ENCODE assay signal across 20 cellular contexts in genomic region chr20:62494980-62495797, GRCh38. TPM values are rescaled to one million over a fixed set of nuclear protein-coding genes. Genes with fewer than 3 reads are reported as not detected.
A peak's percentile ranks its signal among the peaks of the same experiment; 100 is the strongest.
DNase-seq lines count a peak whose midpoint lies in the region; ATAC-seq, FAIRE-seq and TF ChIP-seq lines count a peak whose summit lies in the region.
"Had no signal": no experiment of that assay in that cellular context is flagged by ENCODE, and none has a peak within 500 bp of the region (broad histone marks: within the 10 kb centered on the region; RNA-seq: fewer than 3 reads in every experiment).

No MANE protein-coding gene starts in this region.

- TF ChIP-seq CTCF in C4-2B (conservative IDR thresholded peaks at IDR 0.05) (no peak), psoas muscle (IDR thresholded peaks at IDR 0.05) (no peak)

- intact Hi-C loops in Right ventricle myocardium superior (cut with DNase I) (no loop called here), psoas muscle (cut with DNase I) (loop anchor here in 1 of 2 donors (5.0 to 10.0 kb wide), 2 partner anchors 88 to 190 kb away; partner anchors contain the start of genes ADRM1 and CABLES2), left colon (cut with DNase I, micrococcal nuclease) (no loop called here)

- H3K36me3 ChIP-seq in psoas muscle (ENCODE audit: insufficient read depth in 1 of 2, low read depth in 1 of 2) = no peaks in the 10 kb centered on the region
- H3K36me3 ChIP-seq: ovary had no signal

- H3K4me1 ChIP-seq in psoas muscle = peaks cover 40% of the 10 kb centered on the region

- peaks cover 0 to 3% (median 0%) of the 10 kb centered on the region in 3 donors for H3K27me3 ChIP-seq in psoas muscle (ENCODE audit: insufficient read depth in 3 of 3, low read length in 2 of 3)
- H3K27me3 ChIP-seq: ovary had no signal

- WGBS in psoas muscle, 3 donors = 28 to 42% (median 34%) methylated on average over 26 of the region's 26 CpGs

- TF ChIP-seq POLR2A in H54 (IDR thresholded peaks at IDR 0.05; ENCODE audit: low read depth, low read length) = no peak

- H3K9me3 ChIP-seq in psoas muscle = no peaks in the 10 kb centered on the region
- H3K9me3 ChIP-seq: ovary had no signal

- no peak for FAIRE-seq in H54 (lab: Jason Lieb, UNC)

- H3K27ac ChIP-seq in C4-2B (peak overlapping the region; percentile 90), psoas muscle (peak overlapping the region; percentile 88)
- H3K27ac ChIP-seq: KMS-11, ovary, skin epidermis had no signal

- peak; percentile 58 for ATAC-seq in Right ventricle myocardium superior (ENCODE audit: poor library complexity)
- ATAC-seq in psoas muscle = peak; percentile 44 to 73 (median 66)
- no peak for ATAC-seq in left colon
- ATAC-seq: activated T-cell treated with anti-CD3 and anti-CD28 coated beads, Interleukin-2, amount 50 U/mL, for 4 hours had no signal

- H3K4me3 ChIP-seq in psoas muscle = peak overlapping the region; percentile 25
- H3K4me3 ChIP-seq: ovary, skin epidermis had no signal

- DNase-seq in MV-4-11 (lab: John Stamatoyannopoulos, UW) = peak; percentile 20
- DNase-seq in Right ventricle myocardium superior = no peak
- peak in 1 of 2 donors; percentile 77 for DNase-seq in psoas muscle
- DNase-seq in activated CD4-positive, CD25-positive, alpha-beta regulatory T cell treated with anti-CD3 and anti-CD28 coated beads, Interleukin-2, amount 50 U/mL, for 72 hours = no peak
- DNase-seq in left colon = no peak
- no peak for DNase-seq in H54 (ENCODE audit: insufficient read length, low spot score)
- DNase-seq: activated T-cell treated with anti-CD3 and anti-CD28 coated beads, Interleukin-2, amount 50 U/mL, for 4 hours; DND-41; mammary epithelial cell; NCI-H1105; NCI-H510A treated with DMSO at 0.1 percent for 48 hours; ovary; SHP77; stimulated activated CD4-positive, alpha-beta T cell treated with anti-CD3 and anti-CD28 coated beads, Interleukin-2, amount 100 ng/mL, for 48 hours; substantia nigra had no signal

RNA-seq across cellular contexts. Expression of gene GATA5, which starts 19.4 kb away (rescaled TPM):
- total RNA-seq in Right ventricle myocardium superior (1.7 TPM), psoas muscle (under 1 TPM in 2 of 4 donors, not detected in 2; 0.13 to 0.14 TPM), left colon (not detected)
- under 1 TPM in 2 of 3 donors, not detected in 1; 0.01 to 0.03 TPM for polyA plus RNA-seq in psoas muscle
- total RNA-seq: activated T-cell treated with anti-CD3 and anti-CD28 coated beads, Interleukin-2, amount 50 U/mL, for 4 hours; mammary epithelial cell; myocyte; T-helper 1 cell treated with Interleukin-12 subunit alpha and Interleukin-12 subunit beta and Interleukin-4 antibody, amounts not matched to agents 30 ng/mL and 1 ng/mL, for 36 hours had no signal
- polyA plus RNA-seq: mammary epithelial cell had no signal
